Comparison of ENCODE assay signal across 8 cellular contexts in genomic region chr9:116156621-116157314, GRCh38. TPM values are rescaled to one million over a fixed set of nuclear protein-coding genes. Genes with fewer than 3 reads are reported as not detected.
DNase-seq lines count a peak whose midpoint lies in the region; ATAC-seq and TF ChIP-seq lines count a peak whose summit lies in the region.

No MANE protein-coding gene starts in this region.

- no peaks in the 10 kb centered on the region for H3K9me2 ChIP-seq in PC-3 (replicated peaks; ENCODE audit: low read length)

- H3K4me2 ChIP-seq in PC-3 (ENCODE audit: low read length) (peak overlapping the region; percentile 76), neuronal stem cell (ENCODE audit: insufficient read depth, low read length, poor library complexity, severe bottlenecking) (peak overlapping the region; percentile 46)

- ATAC-seq in PC-3 (no peak), GM21529 (IDR thresholded peaks at IDR 0.05; ENCODE audit: unreplicated experiment) (no peak), HG03045 (IDR thresholded peaks at IDR 0.05; ENCODE audit: unreplicated experiment) (no peak), GM18520 (IDR thresholded peaks at IDR 0.05; ENCODE audit: unreplicated experiment) (no peak)

- H2BK120ac ChIP-seq in neuronal stem cell (ENCODE audit: low read depth, low read length): no peak overlapping the region

- H3K79me1 ChIP-seq in neuronal stem cell (ENCODE audit: low read depth, low read length): no peaks in the 10 kb centered on the region

- intact Hi-C loops in PC-3 (cut with micrococcal nuclease): no loop called here

- peak; percentile 14 for DNase-seq in HEK293T (ENCODE audit: extremely low spot score)
- DNase-seq in PC-3: peak; percentile 71
- peak; percentile 89 for DNase-seq in fibroblast of peridontal ligament (ENCODE audit: extremely low read depth)
- DNase-seq in neuronal stem cell (ENCODE audit: low spot score): peak; percentile 42
- DNase-seq in NCI-H1930 (lab: John Stamatoyannopoulos, UW): no peak

- no peak overlapping the region for H3K14ac ChIP-seq in neuronal stem cell (ENCODE audit: low read length)

- no peaks in the 10 kb centered on the region for H4K20me1 ChIP-seq in PC-3 (ENCODE audit: low read length)

- TF ChIP-seq CTCF in PC-3 (conservative IDR thresholded peaks at IDR 0.05; ENCODE audit: low read depth, low read length): no peak

- no peak overlapping the region for H2BK15ac ChIP-seq in neuronal stem cell (ENCODE audit: low read length)

- H3K79me2 ChIP-seq in PC-3 (ENCODE audit: low read length): no peaks in the 10 kb centered on the region

- H3K18ac ChIP-seq in neuronal stem cell (ENCODE audit: low read length): no peak overlapping the region

- H4K8ac ChIP-seq in neuronal stem cell (ENCODE audit: low read depth, low read length): no peak overlapping the region

- CTCF ChIA-PET in HEK293T (lab: Yijun Ruan, JAX): no interaction called here
- CTCF ChIA-PET in PC-3 (lab: Charles Lee): no interaction called here

- no peak overlapping the region for H3K4ac ChIP-seq in neuronal stem cell (ENCODE audit: low read length)

- H2BK5ac ChIP-seq in neuronal stem cell (ENCODE audit: low read length): no peak overlapping the region

- H3F3A ChIP-seq in PC-3 (ENCODE audit: low read length, unreplicated experiment): no peaks in the 10 kb centered on the region

- H2BK12ac ChIP-seq in neuronal stem cell (ENCODE audit: low read length): no peak overlapping the region

- POLR2A ChIA-PET in HEK293T (lab: Yijun Ruan, JAX) (no interaction called here), PC-3 (lab: Charles Lee; ENCODE audit: unreplicated experiment) (no interaction called here)

- peak overlapping the region; percentile 43 for H2AFZ ChIP-seq in PC-3 (ENCODE audit: low read length)
- peak overlapping the region; percentile 83 for H2AFZ ChIP-seq in neuronal stem cell (ENCODE audit: low read length)

- H4K91ac ChIP-seq in neuronal stem cell (ENCODE audit: low read depth, low read length, poor library complexity): no peak overlapping the region

- no peak overlapping the region for H3K23ac ChIP-seq in neuronal stem cell (ENCODE audit: low read depth, low read length, poor library complexity)

- H3K36me3 ChIP-seq in PC-3 (ENCODE audit: low read depth, low read length) (no peaks in the 10 kb centered on the region), neuronal stem cell (replicated peaks in 1 of 2; ENCODE audit: control insufficient read depth in 2 of 2, insufficient read depth in 2 of 2, low read length in 2 of 2) (peaks cover 0 to 18% of the 10 kb centered on the region in 2 donors)

- H3K27me3 ChIP-seq in PC-3 (ENCODE audit: low read length): no peaks in the 10 kb centered on the region
- peaks cover 0 to 44% (median 10%) of the 10 kb centered on the region in 3 experiments for H3K27me3 ChIP-seq in neuronal stem cell (ENCODE audit: control insufficient read depth in 3 of 3, insufficient read depth in 3 of 3, low read depth in 1 of 3, low read length in 3 of 3)

- no CpG with 5 or more reads among the region's 24 CpGs for WGBS in neuronal stem cell (ENCODE audit: extremely low coverage in 2 of 2, insufficient read length in 2 of 2, insufficient replicate concordance in 1 of 2), 2 donors

- H3K9ac ChIP-seq in PC-3 (ENCODE audit: low read length): no peak overlapping the region
- H3K9ac ChIP-seq in neuronal stem cell (ENCODE audit: low read depth, low read length, poor library complexity): no peak overlapping the region

- no peak overlapping the region for H2AK5ac ChIP-seq in neuronal stem cell (ENCODE audit: low read depth, low read length)

- H3K4me3 ChIP-seq in PC-3 (ENCODE audit: low read length) (peak overlapping the region; percentile 49; the same call in 1 of the 2 replicates), neuronal stem cell (ENCODE audit: low read length in 2 of 2) (peak overlapping the region; percentile 38 to 67)

- H3K4me1 ChIP-seq in PC-3 (ENCODE audit: insufficient read depth, low read length): peaks cover 16% of the 10 kb centered on the region
- peaks cover 24 to 28% of the 10 kb centered on the region in 2 donors for H3K4me1 ChIP-seq in neuronal stem cell (ENCODE audit: control insufficient read depth in 2 of 2, insufficient read depth in 1 of 2, low read depth in 1 of 2, low read length in 2 of 2)

- H3K9me3 ChIP-seq in PC-3 (ENCODE audit: low read length) (no peaks in the 10 kb centered on the region), neuronal stem cell (replicated peaks in 1 of 2; ENCODE audit: control insufficient read depth in 2 of 2, insufficient read depth in 1 of 2, low read depth in 1 of 2, low read length in 2 of 2) (no peaks in the 10 kb centered on the region)

- no peak overlapping the region for H3K27ac ChIP-seq in PC-3 (ENCODE audit: low read length)
- H3K27ac ChIP-seq in neuronal stem cell (replicated peaks; ENCODE audit: low read length): no peak overlapping the region

- no TSS peak for BruUV-seq in PC-3 (replicated peaks; lab: Mats Ljungman, UMichigan)

TF ChIP-seq in HEK293T, 16 proteins besides CTCF, POLR2A, EP300 and RAD21:
- TF ChIP-seq ELF4 (IDR thresholded peaks at IDR 0.05) (no peak), NFRKB (IDR thresholded peaks at IDR 0.05) (no peak), L3MBTL2 (conservative IDR thresholded peaks at IDR 0.05) (no peak), BHLHE40 (IDR thresholded peaks at IDR 0.05; ENCODE audit: borderline replicate concordance) (no peak)
TF ChIP-seq in HEK293T: peak in this region for 0.

RNA-seq across cellular contexts. Expression of gene PAPPA, which starts 3.2 kb away (rescaled TPM):
- not detected in 2 replicates for total RNA-seq in PC-3 (2014; rRNA removed)
- polyA plus RNA-seq in neuronal stem cell (2013, experiment 1 of 2): 0.35 TPM
- polyA plus RNA-seq in neuronal stem cell (2013, experiment 2 of 2): 0.37 TPM

Comparison
In these comparisons a context has a peak if more than half of its experiments do, and no peak if none do; other contexts are left out.
1. DNase-seq: peak in HEK293T (single experiment), PC-3 (single experiment), fibroblast of peridontal ligament (single experiment) and neuronal stem cell (single experiment); none in NCI-H1930 (0 of 2).